ENCODE assay signal across 9 cellular contexts in genomic region chr6:16681260-16681873, GRCh38.
DNase-seq lines count a peak whose midpoint lies in the region; TF ChIP-seq lines count a peak whose summit lies in the region.
"Had no signal": no experiment of that assay in that cellular context is flagged by ENCODE, and none has a peak within 500 bp of the region (broad histone marks: within the 10 kb centered on the region; RNA-seq: fewer than 3 reads in every experiment).

No MANE protein-coding gene starts in this region.

- no peak for DNase-seq in activated T-cell treated with anti-CD3 and anti-CD28 coated beads, Interleukin-2, amount 50 U/mL, for 24 hours
- no peak for DNase-seq in activated T-cell treated with anti-CD3 and anti-CD28 coated beads, Interleukin-2, amount 50 U/mL, for 48 hours
- DNase-seq in SIG-M5 treated with dmso at 0.1 percent for 504 hours (lab: John Stamatoyannopoulos, UW; ENCODE audit: unreplicated experiment) (peak; percentile 93), fibroblast of villous mesenchyme (ENCODE audit: low read depth) (peak; percentile 97), midbrain (lab: John Stamatoyannopoulos, UW) (no peak), NCI-H345 treated with DMSO at 0.1 percent for 48 hours (lab: John Stamatoyannopoulos, UW; ENCODE audit: unreplicated experiment) (no peak)
- no peak for DNase-seq in activated CD8-positive, alpha-beta memory T cell treated with anti-CD3 and anti-CD28 coated beads, Interleukin-2, amount 50 U/mL, for 48 hours

- no peaks in the 10 kb centered on the region for H3K27me3 ChIP-seq in subcutaneous abdominal adipose tissue (ENCODE audit: control insufficient read depth in 5 of 5, insufficient read depth in 4 of 5, low read length in 5 of 5)

- no peak for TF ChIP-seq CTCF in fibroblast of villous mesenchyme (IDR thresholded peaks at IDR 0.05; ENCODE audit: insufficient read depth, low read depth, low read length)

- no peak overlapping the region for H3K9ac ChIP-seq in subcutaneous abdominal adipose tissue (ENCODE audit: low read length in 5 of 5)

- H3K27ac Mint-ChIP-seq in activated T-cell treated with anti-CD3 and anti-CD28 coated beads, Interleukin-2, amount 50 U/mL, for 24 hours, result peak overlapping the region; percentile 31
- H3K27ac Mint-ChIP-seq: B cell had no signal

- H3K4me1 ChIP-seq in subcutaneous abdominal adipose tissue (ENCODE audit: control insufficient read depth in 5 of 5, insufficient read depth in 5 of 5, low read length in 5 of 5), result peaks cover 6 to 45% (median 24%) of the 10 kb centered on the region in 5 donors

- peaks cover 76% of the 10 kb centered on the region for H3K4me1 Mint-ChIP-seq in activated T-cell treated with anti-CD3 and anti-CD28 coated beads, Interleukin-2, amount 50 U/mL, for 24 hours (ENCODE audit: low read depth)

- no peaks in the 10 kb centered on the region for H3K9me3 Mint-ChIP-seq in activated T-cell treated with anti-CD3 and anti-CD28 coated beads, Interleukin-2, amount 50 U/mL, for 24 hours

- no peak overlapping the region for H3K4me3 ChIP-seq in fibroblast of villous mesenchyme (ENCODE audit: low read depth, low read length)
- no peak overlapping the region for H3K4me3 ChIP-seq in subcutaneous abdominal adipose tissue (ENCODE audit: low read depth in 1 of 5, low read length in 5 of 5)

- H3K9me3 ChIP-seq in subcutaneous abdominal adipose tissue (ENCODE audit: control insufficient read depth in 5 of 5, low read length in 5 of 5), result no peaks in the 10 kb centered on the region

- no peaks in the 10 kb centered on the region for H3K36me3 ChIP-seq in subcutaneous abdominal adipose tissue (ENCODE audit: control insufficient read depth in 5 of 5, insufficient read depth in 5 of 5, low read length in 5 of 5)

- H3K27me3 Mint-ChIP-seq in activated T-cell treated with anti-CD3 and anti-CD28 coated beads, Interleukin-2, amount 50 U/mL, for 24 hours, result no peaks in the 10 kb centered on the region
- H3K27me3 Mint-ChIP-seq: B cell had no signal

- no peak overlapping the region for H3K4me3 Mint-ChIP-seq in activated T-cell treated with anti-CD3 and anti-CD28 coated beads, Interleukin-2, amount 50 U/mL, for 24 hours
- H3K4me3 Mint-ChIP-seq: B cell had no signal

- peak overlapping the region; percentile 39 for H3K27ac ChIP-seq in subcutaneous abdominal adipose tissue (ENCODE audit: low read depth, low read length)

- peaks cover 27% of the 10 kb centered on the region for H3K36me3 Mint-ChIP-seq in activated T-cell treated with anti-CD3 and anti-CD28 coated beads, Interleukin-2, amount 50 U/mL, for 24 hours (ENCODE audit: low read depth)

Comparison
In these comparisons a context has a peak if more than half of its experiments do, and no peak if none do; other contexts are left out.
1. DNase-seq: peak in SIG-M5 treated with dmso at 0.1 percent for 504 hours (single experiment) and fibroblast of villous mesenchyme (single experiment); none in activated T-cell treated with anti-CD3 and anti-CD28 coated beads, Interleukin-2, amount 50 U/mL, for 24 hours (single experiment), activated T-cell treated with anti-CD3 and anti-CD28 coated beads, Interleukin-2, amount 50 U/mL, for 48 hours (0 of 2), activated CD8-positive, alpha-beta memory T cell treated with anti-CD3 and anti-CD28 coated beads, Interleukin-2, amount 50 U/mL, for 48 hours (single experiment), midbrain (single experiment) and NCI-H345 treated with DMSO at 0.1 percent for 48 hours (single experiment).